30 cellular contexts compared by ENCODE assay signal in genomic region chrX:28549839-28550238, GRCh38. TPM values are rescaled to one million over a fixed set of nuclear protein-coding genes. Genes with fewer than 3 reads are reported as not detected.
"Had no signal": no experiment of that assay in that cellular context is flagged by ENCODE, and none has a peak within 500 bp of the region (broad histone marks: within the 10 kb centered on the region; RNA-seq: fewer than 3 reads in every experiment).

No MANE protein-coding gene starts in this region.

- H3K36me3 ChIP-seq: left lung, right lobe of liver, thoracic aorta, uterus had no signal

- H3K9me3 Mint-ChIP-seq: activated naive CD8-positive, alpha-beta T cell treated with anti-CD3 and anti-CD28 coated beads, Interleukin-2, amount 50 U/mL, for 24 hours had no signal

- H3K4me3 ChIP-seq: hepatocyte, left lung, lung, mucosa of descending colon, right lobe of liver, thoracic aorta, uterus had no signal

- H3K4me3 Mint-ChIP-seq: activated B cell treated with CpG ODN at 0.5 μM for 24 hours; activated CD8-positive, alpha-beta T cell treated with anti-CD3 and anti-CD28 coated beads for 36 hours; activated naive CD8-positive, alpha-beta T cell treated with anti-CD3 and anti-CD28 coated beads, Interleukin-2, amount 50 U/mL, for 24 hours; activated T-cell treated with anti-CD3 and anti-CD28 coated beads, Interleukin-2, amount 50 U/mL, for 4 hours; activated T-helper 17 cell treated with anti-CD3 and anti-CD28 coated beads, Interleukin-2, amount 50 U/mL, for 72 hours; central memory CD8-positive, alpha-beta T cell; dendritic cell treated with granulocyte-macrophage colony-stimulating factor and Interleukin-4, amounts not matched to agents 40 ng/mL and 50 ng/mL, for 4 days; immature natural killer cell; natural killer cell treated with Interleukin-12 subunit alpha and Interleukin-12 subunit beta and Interleukin-15 and Interleukin-18, amount 100 ng/mL, for 72 hours; stimulated activated effector memory CD8-positive, alpha-beta T cell treated with anti-CD3 and anti-CD28 coated beads, Interleukin-12 subunit alpha, Interleukin-12 subunit beta, amount 100 ng/mL, for 72 hours; stimulated activated naive CD8-positive, alpha-beta T cell treated with anti-CD3 and anti-CD28 coated beads, Interleukin-15, Interleukin-2, amounts not matched to agents 100 ng/mL and 50 ng/mL, for 24 hours had no signal

- H3K4me1 ChIP-seq: left lung, uterus had no signal

- H3K27me3 ChIP-seq: hepatocyte, left lung, right lobe of liver, uterus had no signal

- H3K4me1 Mint-ChIP-seq: activated B cell treated with CpG ODN at 0.5 μM for 24 hours; activated naive CD8-positive, alpha-beta T cell treated with anti-CD3 and anti-CD28 coated beads, Interleukin-2, amount 50 U/mL, for 24 hours; activated T-helper 17 cell treated with anti-CD3 and anti-CD28 coated beads, Interleukin-2, amount 50 U/mL, for 72 hours; central memory CD8-positive, alpha-beta T cell; immature natural killer cell; stimulated activated effector memory CD8-positive, alpha-beta T cell treated with anti-CD3 and anti-CD28 coated beads, Interleukin-12 subunit alpha, Interleukin-12 subunit beta, amount 100 ng/mL, for 72 hours had no signal

- ATAC-seq: activated CD8-positive, alpha-beta T cell treated with anti-CD3 and anti-CD28 coated beads for 36 hours; activated naive CD8-positive, alpha-beta T cell treated with anti-CD3 and anti-CD28 coated beads, Interleukin-2, amount 50 U/mL, for 24 hours; activated T-cell treated with anti-CD3 and anti-CD28 coated beads, Interleukin-2, amount 50 U/mL, for 4 hours; activated T-helper 17 cell treated with anti-CD3 and anti-CD28 coated beads, Interleukin-2, amount 50 U/mL, for 72 hours; left lung; mucosa of descending colon; natural killer cell treated with Interleukin-12 subunit alpha and Interleukin-12 subunit beta and Interleukin-15 and Interleukin-18, amount 100 ng/mL, for 72 hours; right lobe of liver; stimulated activated effector memory CD8-positive, alpha-beta T cell treated with anti-CD3 and anti-CD28 coated beads, Interleukin-12 subunit alpha, Interleukin-12 subunit beta, amount 100 ng/mL, for 72 hours had no signal

- H3K27ac ChIP-seq: epithelial cell of prostate, hepatocyte, left lung, right lobe of liver, thoracic aorta, uterus had no signal

- H3K9me3 ChIP-seq: left lung, mucosa of descending colon, right lobe of liver, thoracic aorta, uterus had no signal

- H3K27me3 Mint-ChIP-seq: activated B cell treated with CpG ODN at 0.5 μM for 24 hours; activated CD8-positive, alpha-beta T cell treated with anti-CD3 and anti-CD28 coated beads for 36 hours; activated naive CD8-positive, alpha-beta T cell treated with anti-CD3 and anti-CD28 coated beads, Interleukin-2, amount 50 U/mL, for 24 hours; activated T-helper 17 cell treated with anti-CD3 and anti-CD28 coated beads, Interleukin-2, amount 50 U/mL, for 72 hours; central memory CD8-positive, alpha-beta T cell; dendritic cell treated with granulocyte-macrophage colony-stimulating factor and Interleukin-4, amounts not matched to agents 40 ng/mL and 50 ng/mL, for 4 days; natural killer cell treated with Interleukin-12 subunit alpha and Interleukin-12 subunit beta and Interleukin-15 and Interleukin-18, amount 100 ng/mL, for 72 hours; stimulated activated naive CD8-positive, alpha-beta T cell treated with anti-CD3 and anti-CD28 coated beads, Interleukin-15, Interleukin-2, amounts not matched to agents 100 ng/mL and 50 ng/mL, for 24 hours had no signal

- H3K27ac Mint-ChIP-seq: activated B cell treated with CpG ODN at 0.5 μM for 24 hours; activated CD8-positive, alpha-beta T cell treated with anti-CD3 and anti-CD28 coated beads for 36 hours; activated naive CD8-positive, alpha-beta T cell treated with anti-CD3 and anti-CD28 coated beads, Interleukin-2, amount 50 U/mL, for 24 hours; activated T-helper 17 cell treated with anti-CD3 and anti-CD28 coated beads, Interleukin-2, amount 50 U/mL, for 72 hours; dendritic cell treated with granulocyte-macrophage colony-stimulating factor and Interleukin-4, amounts not matched to agents 40 ng/mL and 50 ng/mL, for 4 days; immature natural killer cell; natural killer cell treated with Interleukin-12 subunit alpha and Interleukin-12 subunit beta and Interleukin-15 and Interleukin-18, amount 100 ng/mL, for 72 hours; stimulated activated effector memory CD8-positive, alpha-beta T cell treated with anti-CD3 and anti-CD28 coated beads, Interleukin-12 subunit alpha, Interleukin-12 subunit beta, amount 100 ng/mL, for 72 hours; stimulated activated naive CD8-positive, alpha-beta T cell treated with anti-CD3 and anti-CD28 coated beads, Interleukin-15, Interleukin-2, amounts not matched to agents 100 ng/mL and 50 ng/mL, for 24 hours had no signal

- H3K36me3 Mint-ChIP-seq: immature natural killer cell; natural killer cell treated with Interleukin-12 subunit alpha and Interleukin-12 subunit beta and Interleukin-15 and Interleukin-18, amount 100 ng/mL, for 72 hours; stimulated activated effector memory CD8-positive, alpha-beta T cell treated with anti-CD3 and anti-CD28 coated beads, Interleukin-12 subunit alpha, Interleukin-12 subunit beta, amount 100 ng/mL, for 72 hours had no signal

- DNase-seq: activated B cell treated with CpG ODN at 0.5 μM for 24 hours; activated CD4-positive, alpha-beta T cell treated with anti-CD3 and anti-CD28 coated beads, Interleukin-2, amount 50 U/mL, for 1 hour; activated CD8-positive, alpha-beta T cell treated with anti-CD3 and anti-CD28 coated beads for 36 hours; activated gamma-delta T cell treated with Interleukin-2 at 50 U/mL for 16 hours; activated naive CD4-positive, alpha-beta T cell treated with anti-CD3 and anti-CD28 coated beads, Interleukin-2, amount 50 U/mL, for 16 hours; activated naive CD8-positive, alpha-beta T cell treated with anti-CD3 and anti-CD28 coated beads, Interleukin-2, amount 50 U/mL, for 24 hours; activated T-cell treated with anti-CD3 and anti-CD28 coated beads, Interleukin-2, amount 50 U/mL, for 4 hours; amygdala; effector CD4-positive, alpha-beta T cell; immature natural killer cell; left lung; mucosa of descending colon; right lobe of liver; stimulated activated CD4-positive, alpha-beta T cell treated with anti-CD3 and anti-CD28 coated beads, Interleukin-4, amount 100 ng/mL, for 1 hour; uterus had no signal

RNA-seq across cellular contexts. Expression of gene IL1RAPL1, which starts 37.4 kb away (rescaled TPM):
- total RNA-seq: activated B cell treated with CpG ODN at 0.5 μM for 24 hours; activated CD8-positive, alpha-beta T cell treated with anti-CD3 and anti-CD28 coated beads for 36 hours; activated T-cell treated with anti-CD3 and anti-CD28 coated beads, Interleukin-2, amount 50 U/mL, for 4 hours; activated T-helper 17 cell treated with anti-CD3 and anti-CD28 coated beads, Interleukin-2, amount 50 U/mL, for 72 hours; bronchial epithelial cell; kidney epithelial cell; left lung; mesenteric fat pad; myocyte; natural killer cell treated with Interleukin-12 subunit alpha and Interleukin-12 subunit beta and Interleukin-15 and Interleukin-18, amount 100 ng/mL, for 72 hours; right lobe of liver; T-helper 1 cell treated with Interleukin-12 subunit alpha and Interleukin-12 subunit beta and Interleukin-4 antibody, amounts not matched to agents 30 ng/mL and 1 ng/mL, for 36 hours had no signal
